In the genomic region with DNA sequence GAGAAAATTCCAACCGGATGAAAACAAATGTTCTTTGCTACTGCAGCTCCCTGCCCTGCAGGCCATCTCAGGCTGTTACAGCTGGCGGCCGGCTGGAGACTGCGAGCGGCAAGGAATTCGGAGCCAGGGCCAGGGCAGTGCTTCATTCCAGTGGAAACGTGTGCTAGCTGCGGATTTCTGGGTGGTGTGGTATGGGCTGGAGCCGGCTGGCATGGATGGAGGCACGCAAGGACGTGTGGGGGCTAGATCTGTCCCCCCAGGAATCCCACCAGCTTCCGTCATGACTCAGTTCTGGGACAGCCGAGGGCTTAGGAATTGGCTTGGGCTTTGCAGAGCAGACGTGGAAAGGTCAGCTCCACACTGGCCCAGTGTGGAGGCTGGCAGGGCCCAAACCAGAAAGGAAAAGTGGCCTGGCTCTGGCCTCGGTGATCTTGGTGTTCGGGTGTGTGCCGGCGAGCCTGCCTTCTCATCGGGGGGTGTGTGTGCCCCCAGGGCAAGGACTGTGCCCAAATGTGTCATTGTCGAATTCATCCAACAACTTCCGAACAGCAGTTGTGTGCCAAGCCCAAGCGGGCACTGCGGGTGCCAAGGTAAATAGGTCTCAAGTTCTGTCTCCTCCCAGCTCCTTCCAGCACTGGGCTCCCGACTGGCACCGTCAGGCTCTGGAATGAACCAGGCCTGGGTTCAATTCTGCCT, we compare ENCODE assay signal across 9 cellular contexts. TPM values are rescaled to one million over a fixed set of nuclear protein-coding genes. Genes with fewer than 3 reads are reported as not detected.
DNase-seq lines count a peak whose midpoint lies in the region; ATAC-seq and TF ChIP-seq lines count a peak whose summit lies in the region.
"Had no signal": no experiment of that assay in that cellular context is flagged by ENCODE, and none has a peak within 500 bp of the region (broad histone marks: within the 10 kb centered on the region; RNA-seq: fewer than 3 reads in every experiment).

No MANE protein-coding gene starts in this region.

- no peaks in the 10 kb centered on the region for H3K23me2 ChIP-seq in H9 (ENCODE audit: insufficient read length, low read depth, low read length, poor library complexity, severe bottlenecking)

- no peak overlapping the region for H2BK5ac ChIP-seq in H9 (ENCODE audit: insufficient read length, low read length)

- H3K4me3 Mint-ChIP-seq in H9, result no peak overlapping the region
- H3K4me3 Mint-ChIP-seq in brain, result no peak overlapping the region
- H3K4me3 Mint-ChIP-seq in stimulated activated effector memory CD8-positive, alpha-beta T cell treated with anti-CD3 and anti-CD28 coated beads, Interleukin-12 subunit alpha, Interleukin-12 subunit beta, amount 100 ng/mL, for 72 hours, result no peak overlapping the region
- H3K4me3 Mint-ChIP-seq: activated CD8-positive, alpha-beta T cell treated with anti-CD3 and anti-CD28 coated beads for 36 hours had no signal

- H3K4ac ChIP-seq in H9 (ENCODE audit: low read depth, low read length), result no peak overlapping the region

- no peaks in the 10 kb centered on the region for H3K27me3 ChIP-seq in H9 (ENCODE audit: insufficient read depth, low read length)
- H3K27me3 ChIP-seq in right atrium auricular region, result no peaks in the 10 kb centered on the region
- no peaks in the 10 kb centered on the region for H3K27me3 ChIP-seq in stomach

- H2BK15ac ChIP-seq in H9 (ENCODE audit: low read depth, low read length), result no peak overlapping the region

- no peak overlapping the region for H3K18ac ChIP-seq in H9 (ENCODE audit: insufficient read length, low read depth, low read length)

- no peak overlapping the region for H3K4me3 ChIP-seq in right atrium auricular region
- no peak overlapping the region for H3K4me3 ChIP-seq in stomach

- no peak overlapping the region for H3K9ac ChIP-seq in H9 (ENCODE audit: extremely low read depth, insufficient read length, low read length)

- H3K27me3 Mint-ChIP-seq in H9 (ENCODE audit: low read depth) (peaks cover 5% of the 10 kb centered on the region), brain (peaks cover 8% of the 10 kb centered on the region)

- H4K5ac ChIP-seq in H9 (ENCODE audit: insufficient read length, low read depth, low read length), result no peak overlapping the region

- no peak overlapping the region for H4K91ac ChIP-seq in H9 (ENCODE audit: insufficient read length, low read depth, low read length)

- H3K27ac ChIP-seq in H9 (ENCODE audit: insufficient read length, low read depth, low read length), result no peak overlapping the region
- H3K27ac ChIP-seq in right atrium auricular region, result peak overlapping the region; percentile 22 to 69
- peak overlapping the region; percentile 43 to 86 (median 77) for H3K27ac ChIP-seq in stomach

- H3K9me3 ChIP-seq in H9 (ENCODE audit: control insufficient read depth, low read depth, low read length), result no peaks in the 10 kb centered on the region
- no peaks in the 10 kb centered on the region for H3K9me3 ChIP-seq in right atrium auricular region
- no peaks in the 10 kb centered on the region for H3K9me3 ChIP-seq in stomach

- H3K23ac ChIP-seq in H9 (ENCODE audit: insufficient read length, low read depth, low read length), result no peak overlapping the region

- no peaks in the 10 kb centered on the region for H3K79me1 ChIP-seq in H9 (ENCODE audit: insufficient read depth, low read depth, low read length, poor library complexity, severe bottlenecking)

- no peaks in the 10 kb centered on the region for H3K79me2 ChIP-seq in H9 (ENCODE audit: insufficient read depth, low read length)

- peak overlapping the region in 1 of 3 experiments; percentile 85; a peak in 1 of 7 replicates for H3K27ac Mint-ChIP-seq in H9
- peak overlapping the region in 3 of 5 experiments; percentile 41 to 87 (median 70) for H3K27ac Mint-ChIP-seq in brain
- H3K27ac Mint-ChIP-seq in stimulated activated effector memory CD8-positive, alpha-beta T cell treated with anti-CD3 and anti-CD28 coated beads, Interleukin-12 subunit alpha, Interleukin-12 subunit beta, amount 100 ng/mL, for 72 hours, result no peak overlapping the region
- H3K27ac Mint-ChIP-seq: activated CD8-positive, alpha-beta T cell treated with anti-CD3 and anti-CD28 coated beads for 36 hours had no signal

- DNase-seq in H9 (no peak), right atrium auricular region (ENCODE audit: low spot score) (peak; percentile 73), stomach (peak; percentile 78), NAMALWA (ENCODE audit: low spot score) (no peak), NCI-H2227 (lab: John Stamatoyannopoulos, UW; ENCODE audit: unreplicated experiment) (no peak)
- no peak for DNase-seq in stimulated activated effector memory CD8-positive, alpha-beta T cell treated with anti-CD3 and anti-CD28 coated beads, Interleukin-12 subunit alpha, Interleukin-12 subunit beta, amount 100 ng/mL, for 72 hours (ENCODE audit: low spot score in 2 of 2)
- DNase-seq: activated CD8-positive, alpha-beta T cell treated with anti-CD3 and anti-CD28 coated beads for 36 hours had no signal

- H2AK5ac ChIP-seq in H9 (ENCODE audit: insufficient read length, low read length), result no peak overlapping the region

- intact Hi-C loops in stomach (cut with DNase I; ENCODE audit: low total_unique reads), result no loop called here

- no peak overlapping the region for H2BK20ac ChIP-seq in H9 (ENCODE audit: low read depth, low read length, poor library complexity, severe bottlenecking)

- H3K36me3 Mint-ChIP-seq in H9 (ENCODE audit: insufficient read depth in 1 of 3, low read depth in 3 of 3) (no peaks in the 10 kb centered on the region), brain (no peaks in the 10 kb centered on the region)
- no peaks in the 10 kb centered on the region for H3K36me3 Mint-ChIP-seq in stimulated activated effector memory CD8-positive, alpha-beta T cell treated with anti-CD3 and anti-CD28 coated beads, Interleukin-12 subunit alpha, Interleukin-12 subunit beta, amount 100 ng/mL, for 72 hours

- H4K20me1 ChIP-seq in H9 (ENCODE audit: control insufficient read depth, insufficient read depth, insufficient read length), result no peaks in the 10 kb centered on the region

- TF ChIP-seq CTCF in H9 (conservative IDR thresholded peaks at IDR 0.05) (peak; percentile 29; the same call in 2 of the 3 replicates), brain (conservative IDR thresholded peaks at IDR 0.05) (peak in 1 of 2 experiments; percentile 7), right atrium auricular region (IDR thresholded peaks at IDR 0.05) (peak in 1 of 2 donors; percentile 20), stomach (IDR thresholded peaks at IDR 0.05) (peak in 2 of 7 experiments; percentile 36 to 38)

- ATAC-seq in stimulated activated effector memory CD8-positive, alpha-beta T cell treated with anti-CD3 and anti-CD28 coated beads, Interleukin-12 subunit alpha, Interleukin-12 subunit beta, amount 100 ng/mL, for 72 hours, result no peak
- no peak for ATAC-seq in HG02973 (IDR thresholded peaks at IDR 0.05; ENCODE audit: unreplicated experiment)
- ATAC-seq: activated CD8-positive, alpha-beta T cell treated with anti-CD3 and anti-CD28 coated beads for 36 hours had no signal

- no peak overlapping the region for H2BK12ac ChIP-seq in H9 (ENCODE audit: insufficient read length, low read depth, low read length)

- H3K4me1 ChIP-seq in H9 (ENCODE audit: insufficient read depth, low read length) (no peaks in the 10 kb centered on the region), right atrium auricular region (peaks cover 0 to 55% of the 10 kb centered on the region in 2 donors), stomach (peaks cover 38 to 69% (median 57%) of the 10 kb centered on the region in 4 donors)

- H3K56ac ChIP-seq in H9 (ENCODE audit: insufficient read length, low read depth, low read length), result no peak overlapping the region

- H3K4me2 ChIP-seq in H9 (ENCODE audit: insufficient read depth, insufficient read length, low read length), result no peak overlapping the region

- H4K8ac ChIP-seq in H9 (replicated peaks; ENCODE audit: insufficient read length, low read depth, low read length), result no peak overlapping the region

- no CpG with 5 or more reads among the region's 25 CpGs for whole genome bisulfite sequencing in H9 (ENCODE audit: extremely low coverage, insufficient read length, low lambda C conversion rate)
- WGBS in stomach, 5 donors, result 25 to 51% (median 33%) methylated on average over 22 to 25 of the region's 25 CpGs

- H3K36me3 ChIP-seq in right atrium auricular region, result no peaks in the 10 kb centered on the region
- no peaks in the 10 kb centered on the region for H3K36me3 ChIP-seq in stomach

- H2BK120ac ChIP-seq in H9 (ENCODE audit: low read depth, low read length, poor library complexity, severe bottlenecking), result no peak overlapping the region

- no peak overlapping the region for H3K14ac ChIP-seq in H9 (ENCODE audit: insufficient read depth, low read length)

- no peak overlapping the region for H2AFZ ChIP-seq in H9 (ENCODE audit: low read length)

- H3T11ph ChIP-seq in H9 (ENCODE audit: low read length), result no peak overlapping the region

- no peak for TF ChIP-seq POLR2A in stomach (IDR thresholded peaks at IDR 0.05)

- H3K4me1 Mint-ChIP-seq in H9 (peaks cover 3 to 30% of the 10 kb centered on the region in 2 experiments; a peak in 2 of 4 replicates), brain (peaks cover 49% of the 10 kb centered on the region)
- no peaks in the 10 kb centered on the region for H3K4me1 Mint-ChIP-seq in stimulated activated effector memory CD8-positive, alpha-beta T cell treated with anti-CD3 and anti-CD28 coated beads, Interleukin-12 subunit alpha, Interleukin-12 subunit beta, amount 100 ng/mL, for 72 hours

- H3K9me3 Mint-ChIP-seq in H9, result no peaks in the 10 kb centered on the region
- peaks cover 0 to 7% (median 0%) of the 10 kb centered on the region in 5 experiments for H3K9me3 Mint-ChIP-seq in brain
- H3K9me3 Mint-ChIP-seq in stimulated activated effector memory CD8-positive, alpha-beta T cell treated with anti-CD3 and anti-CD28 coated beads, Interleukin-12 subunit alpha, Interleukin-12 subunit beta, amount 100 ng/mL, for 72 hours, result no peaks in the 10 kb centered on the region
- H3K9me3 Mint-ChIP-seq: activated CD8-positive, alpha-beta T cell treated with anti-CD3 and anti-CD28 coated beads for 36 hours had no signal

- TF ChIP-seq EP300 in stomach (IDR thresholded peaks at IDR 0.05), result no peak

RNA-seq across cellular contexts. Expression of a gene that starts 48.1 kb away (rescaled TPM):
- total RNA-seq in H9 (2021), result 2.9 and 3.0 TPM in 2 replicates
- 22.9 TPM for polyA plus RNA-seq in brain (ENCODE audit: insufficient read depth, low read depth, low replicate concordance)
- 1 to 10 TPM in 1 of 2 donors, under 1 TPM in 1; 0.26 to 2.0 TPM for total RNA-seq in right atrium auricular region
- total RNA-seq in stomach, result 10 to 100 TPM in 1 of 5 donors, 1 to 10 TPM in 3, under 1 TPM in 1; 0.45 to 19.3 (median 3.3) TPM
- 1 to 10 TPM in 1 of 3 donors, under 1 TPM in 2; 0.43 to 1.3 (median 0.46) TPM for polyA plus RNA-seq in stomach
- total RNA-seq: activated CD8-positive, alpha-beta T cell treated with anti-CD3 and anti-CD28 coated beads for 36 hours had no signal

Comparison
In these comparisons a context has a peak if more than half of its experiments do, and no peak if none do; other contexts are left out.
1. DNase-seq: peak in right atrium auricular region (single experiment) and stomach (single experiment); none in H9 (single experiment), stimulated activated effector memory CD8-positive, alpha-beta T cell treated with anti-CD3 and anti-CD28 coated beads, Interleukin-12 subunit alpha, Interleukin-12 subunit beta, amount 100 ng/mL, for 72 hours (0 of 2), NAMALWA (single experiment) and NCI-H2227 (single experiment).